9 cellular contexts compared by ENCODE assay signal in genomic region chr15:53197426-53197839, GRCh38.
DNase-seq lines count a peak whose midpoint lies in the region; ATAC-seq, FAIRE-seq and TF ChIP-seq lines count a peak whose summit lies in the region.
"Had no signal": no experiment of that assay in that cellular context is flagged by ENCODE, and none has a peak within 500 bp of the region (broad histone marks: within the 10 kb centered on the region; RNA-seq: fewer than 3 reads in every experiment).

No MANE protein-coding gene starts in this region.

- H3K4me1 Mint-ChIP-seq in stimulated activated memory B cell treated with anti-CD40 and anti-IgM and Interleukin-4, amounts not matched to agents 10 μg/mL and 1 μg/mL and 100 μg/mL, for 72 hours, result peaks cover 6% of the 10 kb centered on the region

- peaks cover 1% of the 10 kb centered on the region for H3K9me3 Mint-ChIP-seq in stimulated activated memory B cell treated with anti-CD40 and anti-IgM and Interleukin-4, amounts not matched to agents 10 μg/mL and 1 μg/mL and 100 μg/mL, for 72 hours

- peak; percentile 96 to 100 (median 100) for ATAC-seq in right lobe of liver
- ATAC-seq in stimulated activated memory B cell treated with anti-CD40 and anti-IgM and Interleukin-4, amounts not matched to agents 10 μg/mL and 1 μg/mL and 100 μg/mL, for 72 hours, result peak; percentile 50
- ATAC-seq in HG03159 (IDR thresholded peaks at IDR 0.05; ENCODE audit: unreplicated experiment), result no peak

- peak overlapping the region in 2 of 3 donors; percentile 22 to 34 for H3K27ac ChIP-seq in right lobe of liver

- TF ChIP-seq POLR2A in H54 (IDR thresholded peaks at IDR 0.05; ENCODE audit: low read depth, low read length) (no peak), right lobe of liver (IDR thresholded peaks at IDR 0.05) (no peak)

- WGBS in right lobe of liver (ENCODE audit: insufficient coverage, low coverage, low lambda C conversion rate, missing lambda C conversion rate), result 2% methylated on average over 9 of the region's 23 CpGs

- H3K27ac Mint-ChIP-seq in stimulated activated memory B cell treated with anti-CD40 and anti-IgM and Interleukin-4, amounts not matched to agents 10 μg/mL and 1 μg/mL and 100 μg/mL, for 72 hours, result no peak overlapping the region
- H3K27ac Mint-ChIP-seq: activated naive CD4-positive, alpha-beta T cell treated with anti-CD3 and anti-CD28 coated beads, Interleukin-2, amount 50 U/mL, for 24 hours had no signal

- DNase-seq in GM04504 (ENCODE audit: low read depth) (peak; percentile 0), H54 (ENCODE audit: insufficient read length, low spot score) (peak; percentile 26), MV-4-11 (lab: John Stamatoyannopoulos, UW) (peak; percentile 26), SK-N-DZ (ENCODE audit: low spot score) (peak; percentile 47), choroid plexus epithelial cell (ENCODE audit: low read depth) (peak; percentile 32), right lobe of liver (peak; percentile 81 to 86 (median 85))

- peak; percentile 61 for TF ChIP-seq CTCF in choroid plexus epithelial cell (conservative IDR thresholded peaks at IDR 0.05; ENCODE audit: low read depth, low read length)
- peak; percentile 86 to 96 (median 94) for TF ChIP-seq CTCF in right lobe of liver (IDR thresholded peaks at IDR 0.05)

- FAIRE-seq in H54 (lab: Jason Lieb, UNC), result no peak

- H3K36me3 Mint-ChIP-seq in stimulated activated memory B cell treated with anti-CD40 and anti-IgM and Interleukin-4, amounts not matched to agents 10 μg/mL and 1 μg/mL and 100 μg/mL, for 72 hours, result no peaks in the 10 kb centered on the region
- H3K36me3 Mint-ChIP-seq: activated naive CD4-positive, alpha-beta T cell treated with anti-CD3 and anti-CD28 coated beads, Interleukin-2, amount 50 U/mL, for 24 hours had no signal

- H3K27me3 ChIP-seq in right lobe of liver, result no peaks in the 10 kb centered on the region

- peaks cover 0 to 5% (median 3%) of the 10 kb centered on the region in 4 donors for H3K4me1 ChIP-seq in right lobe of liver

- H3K9me3 ChIP-seq in right lobe of liver, result no peaks in the 10 kb centered on the region

- no peak overlapping the region for H3K4me3 ChIP-seq in choroid plexus epithelial cell (ENCODE audit: low read depth, low read length)
- peak overlapping the region; percentile 10 to 41 (median 29) for H3K4me3 ChIP-seq in right lobe of liver

- peaks cover 14% of the 10 kb centered on the region for H3K27me3 Mint-ChIP-seq in stimulated activated memory B cell treated with anti-CD40 and anti-IgM and Interleukin-4, amounts not matched to agents 10 μg/mL and 1 μg/mL and 100 μg/mL, for 72 hours

- H3K4me3 Mint-ChIP-seq in stimulated activated memory B cell treated with anti-CD40 and anti-IgM and Interleukin-4, amounts not matched to agents 10 μg/mL and 1 μg/mL and 100 μg/mL, for 72 hours, result no peak overlapping the region
- H3K4me3 Mint-ChIP-seq: activated naive CD4-positive, alpha-beta T cell treated with anti-CD3 and anti-CD28 coated beads, Interleukin-2, amount 50 U/mL, for 24 hours had no signal

- intact Hi-C loops in right lobe of liver (cut with DNase I), result loop anchor here in 1 of 2 donors (5.0 to 10.0 kb wide), 2 partner anchors 123 to 410 kb away; no protein-coding TSS in a partner anchor

- no peaks in the 10 kb centered on the region for H3K36me3 ChIP-seq in right lobe of liver

Comparison
In these comparisons a context has a peak if more than half of its experiments do, and no peak if none do; other contexts are left out.
1. DNase-seq: peak in every context shown above with its lines; median percentile 85 in right lobe of liver; 47 in SK-N-DZ; 32 in choroid plexus epithelial cell; 26 in H54; 26 in MV-4-11; 0 in GM04504.